1 cellular context compared by ENCODE assay signal in the genomic region with DNA sequence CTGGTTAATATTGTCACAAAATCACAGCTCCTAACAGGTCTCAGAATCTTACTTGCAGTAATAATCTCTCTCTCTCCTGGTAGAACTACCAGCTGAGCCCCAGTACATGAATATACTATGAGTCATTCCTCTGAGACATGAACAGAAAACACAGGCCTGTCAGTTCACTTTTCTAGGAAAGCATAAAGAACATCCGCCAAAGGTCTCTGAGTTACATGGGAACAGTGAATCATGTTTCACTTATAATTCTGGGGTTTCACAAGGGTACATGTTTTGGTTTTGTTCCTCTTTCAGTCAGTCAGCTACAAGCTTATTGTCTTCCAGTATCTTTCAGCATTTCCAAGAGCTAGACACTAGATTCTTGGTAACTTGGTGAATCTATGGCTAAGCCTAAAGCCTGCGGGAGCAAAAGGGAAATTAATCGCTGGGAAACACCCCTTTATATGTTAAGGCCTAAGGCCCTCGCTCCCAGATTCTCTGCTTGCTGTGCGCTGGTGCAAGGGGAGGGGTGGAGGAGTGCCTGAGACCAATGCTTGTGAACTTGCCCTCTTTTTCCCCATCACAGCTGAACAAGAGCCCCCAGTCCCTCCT.
TF ChIP-seq lines count a peak whose summit lies in the region.

No MANE protein-coding gene starts in this region.

TF ChIP-seq in IMR-90, 13 proteins besides CTCF, POLR2A, EP300 and RAD21 (continued from another document):
- TF ChIP-seq, protein P1, sequence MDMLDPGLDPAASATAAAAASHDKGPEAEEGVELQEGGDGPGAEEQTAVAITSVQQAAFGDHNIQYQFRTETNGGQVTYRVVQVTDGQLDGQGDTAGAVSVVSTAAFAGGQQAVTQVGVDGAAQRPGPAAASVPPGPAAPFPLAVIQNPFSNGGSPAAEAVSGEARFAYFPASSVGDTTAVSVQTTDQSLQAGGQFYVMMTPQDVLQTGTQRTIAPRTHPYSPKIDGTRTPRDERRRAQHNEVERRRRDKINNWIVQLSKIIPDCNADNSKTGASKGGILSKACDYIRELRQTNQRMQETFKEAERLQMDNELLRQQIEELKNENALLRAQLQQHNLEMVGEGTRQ (IDR thresholded peaks at IDR 0.05; ENCODE audit: low read depth, low read length): no peak
- no peak for TF ChIP-seq MAZ (IDR thresholded peaks at IDR 0.05; ENCODE audit: borderline replicate concordance, low read depth, low read length)
- TF ChIP-seq, protein P2, sequence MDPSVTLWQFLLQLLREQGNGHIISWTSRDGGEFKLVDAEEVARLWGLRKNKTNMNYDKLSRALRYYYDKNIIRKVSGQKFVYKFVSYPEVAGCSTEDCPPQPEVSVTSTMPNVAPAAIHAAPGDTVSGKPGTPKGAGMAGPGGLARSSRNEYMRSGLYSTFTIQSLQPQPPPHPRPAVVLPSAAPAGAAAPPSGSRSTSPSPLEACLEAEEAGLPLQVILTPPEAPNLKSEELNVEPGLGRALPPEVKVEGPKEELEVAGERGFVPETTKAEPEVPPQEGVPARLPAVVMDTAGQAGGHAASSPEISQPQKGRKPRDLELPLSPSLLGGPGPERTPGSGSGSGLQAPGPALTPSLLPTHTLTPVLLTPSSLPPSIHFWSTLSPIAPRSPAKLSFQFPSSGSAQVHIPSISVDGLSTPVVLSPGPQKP (IDR thresholded peaks at IDR 0.05; ENCODE audit: borderline replicate concordance, low read depth, low read length): no peak
- peak; percentile 37 for TF ChIP-seq RCOR1 (IDR thresholded peaks at IDR 0.05; ENCODE audit: insufficient replicate concordance, low read length)
- TF ChIP-seq SMC3 (IDR thresholded peaks at IDR 0.05; ENCODE audit: low read depth, low read length): no peak
- no peak for TF ChIP-seq NFE2L2 (IDR thresholded peaks at IDR 0.05; ENCODE audit: low read depth, low read length)
